Comparison of ENCODE assay signal across 14 cellular contexts in the genomic region with DNA sequence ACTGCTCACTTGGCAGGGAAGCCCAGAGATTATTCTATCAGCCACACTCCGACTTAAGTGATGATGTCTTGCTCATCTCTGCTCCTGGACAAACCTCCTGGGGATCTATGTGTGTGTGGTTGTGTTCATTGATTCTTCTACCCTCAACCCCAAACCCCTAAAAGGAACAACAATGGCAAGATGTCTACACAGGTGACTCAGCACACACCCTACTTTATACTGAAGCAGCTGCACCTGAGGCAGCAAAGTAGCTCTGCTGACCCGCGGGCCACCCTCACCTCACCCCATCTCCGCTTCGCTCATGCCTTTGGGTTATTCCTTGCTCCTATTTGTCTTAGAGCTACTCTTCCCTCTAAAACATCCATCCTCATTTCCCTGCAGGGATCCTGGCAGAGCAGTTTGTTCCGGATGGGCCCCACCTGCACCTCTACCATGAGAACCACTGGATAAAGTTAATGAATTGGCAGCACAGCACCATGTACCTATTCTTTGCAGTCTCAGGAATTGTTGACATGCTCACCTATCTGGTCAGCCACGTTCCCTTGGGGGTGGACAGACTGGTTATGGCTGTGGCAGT. TPM values are rescaled to one million over a fixed set of nuclear protein-coding genes. Genes with fewer than 3 reads are reported as not detected.
DNase-seq lines count a peak whose midpoint lies in the region; ATAC-seq and TF ChIP-seq lines count a peak whose summit lies in the region.
"Had no signal": no experiment of that assay in that cellular context is flagged by ENCODE, and none has a peak within 500 bp of the region (broad histone marks: within the 10 kb centered on the region; RNA-seq: fewer than 3 reads in every experiment).

No MANE protein-coding gene starts in this region.

- peak overlapping the region; percentile 73 to 89 (median 82) for H3K4me3 Mint-ChIP-seq in CD4-positive, alpha-beta memory T cell
- H3K4me3 Mint-ChIP-seq: dendritic cell treated with granulocyte-macrophage colony-stimulating factor and Interleukin-4, amounts not matched to agents 40 ng/mL and 50 ng/mL, for 4 days; WTC11 had no signal

- no peaks in the 10 kb centered on the region for H3F3A ChIP-seq in GM23248 (ENCODE audit: insufficient read depth)

- H3K36me3 ChIP-seq in CD4-positive, alpha-beta memory T cell (ENCODE audit: insufficient read depth, low read length), result no peaks in the 10 kb centered on the region
- H3K36me3 ChIP-seq in GM23248 (ENCODE audit: low read depth) (no peaks in the 10 kb centered on the region), lower lobe of right lung (no peaks in the 10 kb centered on the region)
- H3K36me3 ChIP-seq: ovary had no signal

- H3K9me2 ChIP-seq in GM23248 (ENCODE audit: insufficient read depth), result no peaks in the 10 kb centered on the region

- H2AFZ ChIP-seq in GM23248, result no peak overlapping the region

- no peak overlapping the region for H3K4me2 ChIP-seq in GM23248 (ENCODE audit: unreplicated experiment)

- H3K9ac ChIP-seq in GM23248, result no peak overlapping the region

- H3K9me3 ChIP-seq in CD4-positive, alpha-beta memory T cell (ENCODE audit: control insufficient read depth in 1 of 2, low read length in 2 of 2), result no peaks in the 10 kb centered on the region
- H3K9me3 ChIP-seq in GM23248 (ENCODE audit: low read depth), result no peaks in the 10 kb centered on the region
- H3K9me3 ChIP-seq in lower lobe of right lung, result no peaks in the 10 kb centered on the region
- H3K9me3 ChIP-seq: heart right ventricle, ovary had no signal

- 75 to 80% methylated on average over 7 of the region's 7 CpGs for WGBS in GM23248 (ENCODE audit: low coverage in 1 of 2, low lambda C conversion rate in 2 of 2, missing lambda C conversion rate in 2 of 2), 2 experiments

- no peak for TF ChIP-seq CTCF in lower lobe of right lung (IDR thresholded peaks at IDR 0.05)

- no peak for DNase-seq in CD4-positive, alpha-beta memory T cell
- DNase-seq in GM23248 (peak; percentile 22), lower lobe of right lung (no peak), CD1c-positive myeloid dendritic cell (ENCODE audit: extremely low spot score) (no peak)
- no peak for DNase-seq in activated naive CD4-positive, alpha-beta T cell treated with anti-CD3 and anti-CD28 coated beads, Interleukin-2, amount 50 U/mL, for 72 hours (ENCODE audit: low spot score in 2 of 2)
- DNase-seq: Karpas-422 had no signal

- no peaks in the 10 kb centered on the region for H3K9me3 Mint-ChIP-seq in CD4-positive, alpha-beta memory T cell
- no peaks in the 10 kb centered on the region for H3K9me3 Mint-ChIP-seq in activated naive CD4-positive, alpha-beta T cell treated with anti-CD3 and anti-CD28 coated beads, Interleukin-2, amount 50 U/mL, for 72 hours
- H3K9me3 Mint-ChIP-seq: dendritic cell treated with granulocyte-macrophage colony-stimulating factor and Interleukin-4, amounts not matched to agents 40 ng/mL and 50 ng/mL, for 4 days; WTC11 had no signal

- peak overlapping the region; percentile 94 to 100 (median 99) for H3K27ac Mint-ChIP-seq in CD4-positive, alpha-beta memory T cell
- peak overlapping the region; percentile 39 to 92 for H3K27ac Mint-ChIP-seq in activated naive CD4-positive, alpha-beta T cell treated with anti-CD3 and anti-CD28 coated beads, Interleukin-2, amount 50 U/mL, for 72 hours
- H3K27ac Mint-ChIP-seq: dendritic cell treated with granulocyte-macrophage colony-stimulating factor and Interleukin-4, amounts not matched to agents 40 ng/mL and 50 ng/mL, for 4 days; WTC11 had no signal

- H3K27ac ChIP-seq in CD4-positive, alpha-beta memory T cell (ENCODE audit: low read depth, low read length), result peak overlapping the region; percentile 51
- H3K27ac ChIP-seq in GM23248 (no peak overlapping the region), lower lobe of right lung (no peak overlapping the region)
- H3K27ac ChIP-seq: ovary had no signal

- H3K79me2 ChIP-seq in GM23248 (ENCODE audit: insufficient read depth), result no peaks in the 10 kb centered on the region

- intact Hi-C loops in CD4-positive, alpha-beta memory T cell (cut with micrococcal nuclease), result loop anchor here (1.0 to 5.0 kb wide), 3 partner anchors 12 to 67 kb away; a partner anchor contains a TSS
- intact Hi-C loops in lower lobe of right lung (cut with DNase I), result no loop called here

- H3K4me3 ChIP-seq in CD4-positive, alpha-beta memory T cell (ENCODE audit: low read length in 2 of 2), result peak overlapping the region; percentile 24 to 28
- H3K4me3 ChIP-seq in GM23248 (no peak overlapping the region), lower lobe of right lung (no peak overlapping the region)
- H3K4me3 ChIP-seq: heart right ventricle, ovary had no signal

- no peaks in the 10 kb centered on the region for H3K27me3 ChIP-seq in CD4-positive, alpha-beta memory T cell (ENCODE audit: insufficient read depth, low read length)
- H3K27me3 ChIP-seq in GM23248 (replicated peaks; ENCODE audit: insufficient read depth) (peaks cover 51% of the 10 kb centered on the region), lower lobe of right lung (ENCODE audit: low read depth) (no peaks in the 10 kb centered on the region)
- H3K27me3 ChIP-seq: heart right ventricle, ovary had no signal

- H3K27me3 Mint-ChIP-seq in CD4-positive, alpha-beta memory T cell, result no peaks in the 10 kb centered on the region
- H3K27me3 Mint-ChIP-seq: dendritic cell treated with granulocyte-macrophage colony-stimulating factor and Interleukin-4, amounts not matched to agents 40 ng/mL and 50 ng/mL, for 4 days had no signal

- peaks cover 48% of the 10 kb centered on the region for H3K4me1 ChIP-seq in CD4-positive, alpha-beta memory T cell (ENCODE audit: insufficient read depth, low read length)
- no peaks in the 10 kb centered on the region for H3K4me1 ChIP-seq in GM23248 (ENCODE audit: insufficient read depth)
- H3K4me1 ChIP-seq in lower lobe of right lung, result peaks cover 13% of the 10 kb centered on the region

- POLR2A ChIA-PET in CD4-positive, alpha-beta memory T cell (lab: Charles Lee; ENCODE audit: partially characterized antibody), result interaction anchor here (0.6 to 5.9 kb wide), 24 partner anchors 8 to 460 kb away, joined by 3 to 108 read pairs (median 6); a partner anchor contains a TSS

- in situ Hi-C loops in GM23248 (cut with MboI), result no loop called here

- peaks cover 0 to 6% of the 10 kb centered on the region in 2 donors for H3K36me3 Mint-ChIP-seq in CD4-positive, alpha-beta memory T cell
- peaks cover 0 to 2% of the 10 kb centered on the region in 2 donors for H3K36me3 Mint-ChIP-seq in activated naive CD4-positive, alpha-beta T cell treated with anti-CD3 and anti-CD28 coated beads, Interleukin-2, amount 50 U/mL, for 72 hours
- H3K36me3 Mint-ChIP-seq: WTC11 had no signal

- peaks cover 43 to 66% (median 46%) of the 10 kb centered on the region in 4 donors for H3K4me1 Mint-ChIP-seq in CD4-positive, alpha-beta memory T cell
- H3K4me1 Mint-ChIP-seq: WTC11 had no signal

- CTCF ChIA-PET in CD4-positive, alpha-beta memory T cell (lab: Charles Lee; ENCODE audit: partially characterized antibody), result interaction anchor here (0.9 to 2.2 kb wide), 12 partner anchors 8 to 278 kb away, joined by 3 to 9 read pairs (median 4); no protein-coding TSS in a partner anchor

- peak; percentile 28 to 39 for ATAC-seq in activated naive CD4-positive, alpha-beta T cell treated with anti-CD3 and anti-CD28 coated beads, Interleukin-2, amount 50 U/mL, for 72 hours
- peak; percentile 37 to 47 for ATAC-seq in lower lobe of right lung
- no peak for ATAC-seq in HG03460 (IDR thresholded peaks at IDR 0.05; ENCODE audit: unreplicated experiment)
- no peak for ATAC-seq in GM19467 (IDR thresholded peaks at IDR 0.05; ENCODE audit: unreplicated experiment)
- ATAC-seq: WTC11 had no signal

- no peaks in the 10 kb centered on the region for H4K20me1 ChIP-seq in GM23248 (ENCODE audit: insufficient read depth)

RNA-seq across cellular contexts. Expression of a gene that starts 38.7 kb away (rescaled TPM):
- 10 to 100 TPM; 30.8 to 34.4 TPM for total RNA-seq in CD4-positive, alpha-beta memory T cell
- polyA plus RNA-seq in CD4-positive, alpha-beta memory T cell, result 10 to 100 TPM; 14.0 to 21.2 TPM
- total RNA-seq in GM23248 (2014; rRNA removed; shearing (Covaris generic)), result not detected in 2 replicates
- polyA plus RNA-seq in GM23248 (2016; fragmentation: Nextera tagmentation; extraction: Ambion mirVana), result not detected in 2 replicates
- 1 to 10 TPM; 2.3 to 2.9 TPM for total RNA-seq in activated naive CD4-positive, alpha-beta T cell treated with anti-CD3 and anti-CD28 coated beads, Interleukin-2, amount 50 U/mL, for 72 hours
- 13.8 TPM for total RNA-seq in lower lobe of right lung
- total RNA-seq: Daoy, Right ventricle myocardium superior had no signal
- polyA plus RNA-seq: heart right ventricle had no signal

RNA-seq across cellular contexts. Expression of a gene that starts 41.1 kb away (rescaled TPM):
- total RNA-seq in CD4-positive, alpha-beta memory T cell, result 10 to 100 TPM; 91.9 to 94.9 TPM
- polyA plus RNA-seq in CD4-positive, alpha-beta memory T cell, result 10 to 100 TPM; 18.1 to 34.5 TPM
- 17.6 and 19.9 TPM in 2 replicates for total RNA-seq in GM23248 (2014; rRNA removed; shearing (Covaris generic))
- polyA plus RNA-seq in GM23248 (2016; fragmentation: Nextera tagmentation; extraction: Ambion mirVana), result 9.1 and 10.7 TPM in 2 replicates
- 10 to 100 TPM; 41.8 to 42.1 TPM for total RNA-seq in activated naive CD4-positive, alpha-beta T cell treated with anti-CD3 and anti-CD28 coated beads, Interleukin-2, amount 50 U/mL, for 72 hours
- 25.5 TPM for total RNA-seq in lower lobe of right lung

Comparison
In these comparisons a context has a peak if more than half of its experiments do, and no peak if none do; other contexts are left out.
1. H3K4me3 ChIP-seq: peak in CD4-positive, alpha-beta memory T cell (2 of 2); none in GM23248 (single experiment) and lower lobe of right lung (single experiment).
2. ATAC-seq: peak in activated naive CD4-positive, alpha-beta T cell treated with anti-CD3 and anti-CD28 coated beads, Interleukin-2, amount 50 U/mL, for 72 hours (2 of 2) and lower lobe of right lung (2 of 2); none in HG03460 (single experiment) and GM19467 (single experiment).